35 cellular contexts compared by ENCODE assay signal in the genomic region with DNA sequence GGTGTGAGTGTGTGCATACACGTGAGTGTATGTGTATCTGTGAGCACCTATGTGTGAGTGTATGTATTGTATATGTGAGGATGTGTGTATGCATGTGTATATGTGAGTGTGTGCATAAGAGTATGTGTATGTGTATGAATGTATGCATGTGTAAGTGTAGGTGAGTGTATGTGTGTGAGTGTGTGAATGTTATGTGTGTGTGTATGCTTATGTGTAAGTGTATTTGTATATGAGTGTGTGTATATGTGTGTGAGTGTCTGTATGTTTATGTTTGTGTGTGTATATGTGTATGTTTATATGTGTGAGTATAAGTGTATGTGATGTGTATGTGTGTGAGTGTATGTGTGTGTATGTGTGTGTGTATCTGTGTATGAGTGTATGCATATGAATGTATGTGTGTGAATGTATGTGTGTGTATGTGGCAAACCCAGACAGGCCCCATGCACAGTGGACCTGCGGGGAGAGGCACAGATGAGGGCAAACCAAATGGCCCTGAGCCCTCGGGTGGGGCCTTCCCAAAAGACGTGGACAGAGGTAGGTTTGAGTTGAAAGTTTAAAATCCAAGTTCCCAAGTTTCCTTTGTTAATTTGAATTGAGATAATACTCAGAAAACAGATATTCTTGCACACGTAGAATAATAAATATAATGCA. TPM values are rescaled to one million over a fixed set of nuclear protein-coding genes. Genes with fewer than 3 reads are reported as not detected.
DNase-seq lines count a peak whose midpoint lies in the region; ATAC-seq and TF ChIP-seq lines count a peak whose summit lies in the region.
"Had no signal": no experiment of that assay in that cellular context is flagged by ENCODE, and none has a peak within 500 bp of the region (broad histone marks: within the 10 kb centered on the region; RNA-seq: fewer than 3 reads in every experiment).

No MANE protein-coding gene starts in this region.

- DNase-seq in activated CD4-positive, alpha-beta T cell treated with anti-CD3 and anti-CD28 coated beads for 36 hours, result no peak
- no peak for DNase-seq in activated CD4-positive, alpha-beta T cell treated with anti-CD3 and anti-CD28 coated beads for 1 hour
- no peak for DNase-seq in stimulated activated naive CD8-positive, alpha-beta T cell treated with anti-CD3 and anti-CD28 coated beads, Interleukin-15, amount 100 ng/mL, for 72 hours
- DNase-seq in naive thymus-derived CD4-positive, alpha-beta T cell, result no peak
- DNase-seq in CD14-positive monocyte (ENCODE audit: low spot score), result no peak
- DNase-seq in OCI-M2 (lab: John Stamatoyannopoulos, UW; ENCODE audit: unreplicated experiment), result no peak
- DNase-seq: activated naive CD4-positive, alpha-beta T cell treated with Interleukin-2 at 50 U/mL for 16 hours; activated T-cell treated with anti-CD3 and anti-CD28 coated beads, Interleukin-2, amount 50 U/mL, for 4 hours; brain microvascular endothelial cell; DMS79 treated with DMSO at 0.1 percent for 48 hours; foreskin fibroblast; GF-D8; GOT3; islet precursor cell; mesendoderm; NCI-H1417 treated with DMSO at 0.1 percent for 48 hours; NCI-H2029 treated with DMSO at 0.1 percent for 48 hours; NCI-H526 treated with DMSO at 0.1 percent for 48 hours; Right ventricle myocardium superior; spleen; stimulated activated CD4-positive, alpha-beta T cell treated with anti-CD3 and anti-CD28 coated beads, Interleukin-2, amount 100 ng/mL, for 24 hours; stimulated activated CD8-positive, alpha-beta memory T cell treated with anti-CD3 and anti-CD28 coated beads, Interleukin-4, amount 100 ng/mL, for 48 hours had no signal

- no peaks in the 10 kb centered on the region for H3K9me3 Mint-ChIP-seq in activated CD4-positive, alpha-beta T cell treated with anti-CD3 and anti-CD28 coated beads for 36 hours (ENCODE audit: low read depth)
- no peaks in the 10 kb centered on the region for H3K9me3 Mint-ChIP-seq in stimulated activated naive CD8-positive, alpha-beta T cell treated with anti-CD3 and anti-CD28 coated beads, Interleukin-15, Interleukin-2, amounts not matched to agents 100 ng/mL and 50 ng/mL, for 24 hours
- no peaks in the 10 kb centered on the region for H3K9me3 Mint-ChIP-seq in stimulated activated naive CD8-positive, alpha-beta T cell treated with anti-CD3 and anti-CD28 coated beads, Interleukin-15, amount 100 ng/mL, for 72 hours
- H3K9me3 Mint-ChIP-seq in naive thymus-derived CD4-positive, alpha-beta T cell, result no peaks in the 10 kb centered on the region
- no peaks in the 10 kb centered on the region for H3K9me3 Mint-ChIP-seq in CD14-positive monocyte
- H3K9me3 Mint-ChIP-seq: activated T-cell treated with anti-CD3 and anti-CD28 coated beads, Interleukin-2, amount 50 U/mL, for 4 hours; T-helper 1 cell treated with Interleukin-12 subunit alpha and Interleukin-12 subunit beta and Interleukin-4 antibody, amounts not matched to agents 30 μg/mL and 1 μg/mL, for 36 hours had no signal

- ATAC-seq in activated CD4-positive, alpha-beta T cell treated with anti-CD3 and anti-CD28 coated beads for 36 hours, result peak; percentile 20
- ATAC-seq in stimulated activated naive CD8-positive, alpha-beta T cell treated with anti-CD3 and anti-CD28 coated beads, Interleukin-15, amount 100 ng/mL, for 72 hours, result no peak
- peak; percentile 27 for ATAC-seq in naive thymus-derived CD4-positive, alpha-beta T cell
- ATAC-seq in GM18520 (IDR thresholded peaks at IDR 0.05; ENCODE audit: unreplicated experiment), result no peak
- ATAC-seq: SK-N-SH treated with all-trans-retinoic acid at 6 μM for 48 hours had no signal

- H3K27ac Mint-ChIP-seq in activated CD4-positive, alpha-beta T cell treated with anti-CD3 and anti-CD28 coated beads for 36 hours, result peak overlapping the region; percentile 55
- peak overlapping the region; percentile 7 for H3K27ac Mint-ChIP-seq in stimulated activated naive CD8-positive, alpha-beta T cell treated with anti-CD3 and anti-CD28 coated beads, Interleukin-15, Interleukin-2, amounts not matched to agents 100 ng/mL and 50 ng/mL, for 24 hours
- H3K27ac Mint-ChIP-seq in stimulated activated naive CD8-positive, alpha-beta T cell treated with anti-CD3 and anti-CD28 coated beads, Interleukin-15, amount 100 ng/mL, for 72 hours, result no peak overlapping the region
- peak overlapping the region in 7 of 9 donors; percentile 1 to 58 (median 20) for H3K27ac Mint-ChIP-seq in naive thymus-derived CD4-positive, alpha-beta T cell
- H3K27ac Mint-ChIP-seq in CD14-positive monocyte, result no peak overlapping the region
- H3K27ac Mint-ChIP-seq: progenitor cell of endocrine pancreas had no signal

- H3K4me3 ChIP-seq in naive thymus-derived CD4-positive, alpha-beta T cell (ENCODE audit: low read length), result no peak overlapping the region
- H3K4me3 ChIP-seq: esophagus muscularis mucosa, heart left ventricle, spleen, tibial nerve had no signal

- TF ChIP-seq CTCF in CD14-positive monocyte (IDR thresholded peaks at IDR 0.05), result no peak

- H3K27me3 Mint-ChIP-seq in activated CD4-positive, alpha-beta T cell treated with anti-CD3 and anti-CD28 coated beads for 36 hours, result no peaks in the 10 kb centered on the region
- no peaks in the 10 kb centered on the region for H3K27me3 Mint-ChIP-seq in stimulated activated naive CD8-positive, alpha-beta T cell treated with anti-CD3 and anti-CD28 coated beads, Interleukin-15, Interleukin-2, amounts not matched to agents 100 ng/mL and 50 ng/mL, for 24 hours
- no peaks in the 10 kb centered on the region for H3K27me3 Mint-ChIP-seq in stimulated activated naive CD8-positive, alpha-beta T cell treated with anti-CD3 and anti-CD28 coated beads, Interleukin-15, amount 100 ng/mL, for 72 hours
- no peaks in the 10 kb centered on the region for H3K27me3 Mint-ChIP-seq in naive thymus-derived CD4-positive, alpha-beta T cell
- peaks cover 0 to 2% (median 0%) of the 10 kb centered on the region in 3 donors for H3K27me3 Mint-ChIP-seq in CD14-positive monocyte (ENCODE audit: low read depth in 3 of 3)

- H3K36me3 ChIP-seq in naive thymus-derived CD4-positive, alpha-beta T cell (ENCODE audit: control insufficient read depth in 2 of 3, insufficient read depth in 3 of 3, low read length in 3 of 3), result peaks cover 0 to 10% (median 0%) of the 10 kb centered on the region in 3 experiments
- H3K36me3 ChIP-seq: brain microvascular endothelial cell, esophagus muscularis mucosa, heart left ventricle, neutrophil, spleen, tibial nerve had no signal

- intact Hi-C loops in activated CD4-positive, alpha-beta T cell treated with anti-CD3 and anti-CD28 coated beads for 36 hours (cut with DNase I, micrococcal nuclease), result loop anchor here (1.0 to 2.0 kb wide), 4 partner anchors 9 to 51 kb away; a partner anchor contains a TSS
- intact Hi-C loops in naive thymus-derived CD4-positive, alpha-beta T cell (cut with micrococcal nuclease), result no loop called here
- intact Hi-C loops in CD14-positive monocyte (cut with micrococcal nuclease), result no loop called here

- H3K4me1 ChIP-seq in naive thymus-derived CD4-positive, alpha-beta T cell (ENCODE audit: control insufficient read depth in 2 of 2, insufficient read depth in 2 of 2, low read length in 2 of 2), result peaks cover 0 to 10% of the 10 kb centered on the region in 2 donors

- peaks cover 32% of the 10 kb centered on the region for H3K4me1 Mint-ChIP-seq in activated CD4-positive, alpha-beta T cell treated with anti-CD3 and anti-CD28 coated beads for 36 hours
- H3K4me1 Mint-ChIP-seq in stimulated activated naive CD8-positive, alpha-beta T cell treated with anti-CD3 and anti-CD28 coated beads, Interleukin-15, Interleukin-2, amounts not matched to agents 100 ng/mL and 50 ng/mL, for 24 hours (ENCODE audit: low read depth), result peaks cover 20% of the 10 kb centered on the region
- peaks cover 29% of the 10 kb centered on the region for H3K4me1 Mint-ChIP-seq in stimulated activated naive CD8-positive, alpha-beta T cell treated with anti-CD3 and anti-CD28 coated beads, Interleukin-15, amount 100 ng/mL, for 72 hours
- H3K4me1 Mint-ChIP-seq in naive thymus-derived CD4-positive, alpha-beta T cell, result peaks cover 10 to 84% (median 63%) of the 10 kb centered on the region in 7 donors
- H3K4me1 Mint-ChIP-seq in CD14-positive monocyte, result peaks cover 7% of the 10 kb centered on the region

- H3K4me3 Mint-ChIP-seq in activated CD4-positive, alpha-beta T cell treated with anti-CD3 and anti-CD28 coated beads for 36 hours, result no peak overlapping the region
- H3K4me3 Mint-ChIP-seq in stimulated activated naive CD8-positive, alpha-beta T cell treated with anti-CD3 and anti-CD28 coated beads, Interleukin-15, Interleukin-2, amounts not matched to agents 100 ng/mL and 50 ng/mL, for 24 hours, result no peak overlapping the region
- no peak overlapping the region for H3K4me3 Mint-ChIP-seq in stimulated activated naive CD8-positive, alpha-beta T cell treated with anti-CD3 and anti-CD28 coated beads, Interleukin-15, amount 100 ng/mL, for 72 hours
- peak overlapping the region in 8 of 10 donors; percentile 0 to 45 (median 32) for H3K4me3 Mint-ChIP-seq in naive thymus-derived CD4-positive, alpha-beta T cell
- no peak overlapping the region for H3K4me3 Mint-ChIP-seq in CD14-positive monocyte
- H3K4me3 Mint-ChIP-seq: activated T-cell treated with anti-CD3 and anti-CD28 coated beads, Interleukin-2, amount 50 U/mL, for 4 hours; T-helper 1 cell treated with Interleukin-12 subunit alpha and Interleukin-12 subunit beta and Interleukin-4 antibody, amounts not matched to agents 30 μg/mL and 1 μg/mL, for 36 hours had no signal

- no peak overlapping the region for H3K27ac ChIP-seq in naive thymus-derived CD4-positive, alpha-beta T cell (ENCODE audit: low read depth, low read length)
- H3K27ac ChIP-seq: 22Rv1, brain microvascular endothelial cell, C4-2B, esophagus muscularis mucosa, neutrophil, spleen, tibial nerve had no signal

- H3K27me3 ChIP-seq in naive thymus-derived CD4-positive, alpha-beta T cell (ENCODE audit: control insufficient read depth in 2 of 2, insufficient read depth in 2 of 2, low read length in 2 of 2), result no peaks in the 10 kb centered on the region
- H3K27me3 ChIP-seq: esophagus muscularis mucosa, heart left ventricle, neutrophil, tibial nerve had no signal

- POLR2A ChIA-PET in activated CD4-positive, alpha-beta T cell treated with anti-CD3 and anti-CD28 coated beads for 36 hours (lab: Charles Lee), result no interaction called here
- POLR2A ChIA-PET in naive thymus-derived CD4-positive, alpha-beta T cell (lab: Charles Lee), result interaction anchor here (0.6 kb wide), 1 partner anchor 100 kb away, joined by 3 read pairs; no protein-coding TSS in a partner anchor

- no peaks in the 10 kb centered on the region for H3K36me3 Mint-ChIP-seq in activated CD4-positive, alpha-beta T cell treated with anti-CD3 and anti-CD28 coated beads for 36 hours (ENCODE audit: low read depth)
- H3K36me3 Mint-ChIP-seq in stimulated activated naive CD8-positive, alpha-beta T cell treated with anti-CD3 and anti-CD28 coated beads, Interleukin-15, Interleukin-2, amounts not matched to agents 100 ng/mL and 50 ng/mL, for 24 hours (ENCODE audit: low read depth), result no peaks in the 10 kb centered on the region
- peaks cover 0 to 23% (median 4%) of the 10 kb centered on the region in 5 donors for H3K36me3 Mint-ChIP-seq in naive thymus-derived CD4-positive, alpha-beta T cell
- H3K36me3 Mint-ChIP-seq in CD14-positive monocyte, result no peaks in the 10 kb centered on the region

- CTCF ChIA-PET in activated CD4-positive, alpha-beta T cell treated with anti-CD3 and anti-CD28 coated beads for 36 hours (lab: Charles Lee), result interaction anchor here (0.8 kb wide), 1 partner anchor 51 kb away, joined by 3 read pairs; no protein-coding TSS in a partner anchor
- CTCF ChIA-PET in naive thymus-derived CD4-positive, alpha-beta T cell (lab: Charles Lee), result no interaction called here

- no peaks in the 10 kb centered on the region for H3K9me3 ChIP-seq in naive thymus-derived CD4-positive, alpha-beta T cell (ENCODE audit: control insufficient read depth in 2 of 3, low read length in 3 of 3)
- H3K9me3 ChIP-seq: esophagus muscularis mucosa, heart left ventricle, neutrophil, spleen, tibial nerve had no signal

RNA-seq across cellular contexts. Expression of a gene that starts 51.5 kb away (rescaled TPM):
- under 1 TPM; 0.78 to 0.81 TPM for total RNA-seq in activated CD4-positive, alpha-beta T cell treated with anti-CD3 and anti-CD28 coated beads for 36 hours
- 10 to 100 TPM in 4 of 5 experiments, under 1 TPM in 1; 0.17 to 26.8 (median 21.6) TPM for total RNA-seq in naive thymus-derived CD4-positive, alpha-beta T cell
- 10 to 100 TPM; 11.9 to 24.3 TPM for polyA plus RNA-seq in naive thymus-derived CD4-positive, alpha-beta T cell
- not detected for polyA plus RNA-seq in CD14-positive monocyte
- total RNA-seq: cerebellum, esophagus muscularis mucosa, left ventricle myocardium superior had no signal

Comparison
In these comparisons a context has a peak if more than half of its experiments do, and no peak if none do; other contexts are left out.
1. H3K27ac Mint-ChIP-seq: peak in activated CD4-positive, alpha-beta T cell treated with anti-CD3 and anti-CD28 coated beads for 36 hours (single experiment), stimulated activated naive CD8-positive, alpha-beta T cell treated with anti-CD3 and anti-CD28 coated beads, Interleukin-15, Interleukin-2, amounts not matched to agents 100 ng/mL and 50 ng/mL, for 24 hours (single experiment) and naive thymus-derived CD4-positive, alpha-beta T cell (7 of 9); none in stimulated activated naive CD8-positive, alpha-beta T cell treated with anti-CD3 and anti-CD28 coated beads, Interleukin-15, amount 100 ng/mL, for 72 hours (0 of 2) and CD14-positive monocyte (0 of 7).
2. ATAC-seq: peak in activated CD4-positive, alpha-beta T cell treated with anti-CD3 and anti-CD28 coated beads for 36 hours (single experiment) and naive thymus-derived CD4-positive, alpha-beta T cell (single experiment); none in stimulated activated naive CD8-positive, alpha-beta T cell treated with anti-CD3 and anti-CD28 coated beads, Interleukin-15, amount 100 ng/mL, for 72 hours (single experiment) and GM18520 (single experiment).
3. H3K4me3 Mint-ChIP-seq: peak in naive thymus-derived CD4-positive, alpha-beta T cell (8 of 10); none in activated CD4-positive, alpha-beta T cell treated with anti-CD3 and anti-CD28 coated beads for 36 hours (single experiment), stimulated activated naive CD8-positive, alpha-beta T cell treated with anti-CD3 and anti-CD28 coated beads, Interleukin-15, Interleukin-2, amounts not matched to agents 100 ng/mL and 50 ng/mL, for 24 hours (single experiment), stimulated activated naive CD8-positive, alpha-beta T cell treated with anti-CD3 and anti-CD28 coated beads, Interleukin-15, amount 100 ng/mL, for 72 hours (0 of 2) and CD14-positive monocyte (0 of 2).
4. intact Hi-C loops: an anchor here in activated CD4-positive, alpha-beta T cell treated with anti-CD3 and anti-CD28 coated beads for 36 hours (1.0 to 2.0 kb wide); none called in naive thymus-derived CD4-positive, alpha-beta T cell and CD14-positive monocyte.